In the genomic region with DNA sequence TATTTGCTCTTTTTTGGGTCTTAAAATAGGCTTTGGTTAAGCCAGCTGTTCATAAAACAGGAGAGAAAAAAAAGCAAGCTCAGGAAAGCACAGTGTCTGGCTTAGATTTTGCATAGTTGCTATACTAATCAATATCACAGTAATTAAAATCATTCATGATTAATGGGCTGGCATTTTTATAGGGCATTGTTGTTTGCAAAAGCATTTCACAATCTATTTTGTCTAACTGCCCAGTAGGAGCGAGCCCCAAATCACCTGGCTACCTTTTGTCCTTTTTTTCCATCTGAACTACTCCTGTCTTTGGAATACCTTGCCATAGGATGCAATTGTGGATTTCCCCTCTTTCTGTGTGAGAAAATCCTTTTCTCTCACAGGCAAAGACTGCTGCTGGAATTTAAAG, we compare ENCODE assay signal across 1 cellular context.
TF ChIP-seq lines count a peak whose summit lies in the region.

No MANE protein-coding gene starts in this region.

TF ChIP-seq in GM23338, 12 proteins besides CTCF, POLR2A, EP300 and RAD21 (continued from another document):
- TF ChIP-seq STAT1 (IDR thresholded peaks at IDR 0.05; ENCODE audit: unreplicated experiment) (no peak), EZH2 (IDR thresholded peaks at IDR 0.05; ENCODE audit: low read depth, unreplicated experiment) (no peak), ZNF462 (CRISPR knock-in tag; IDR thresholded peaks at IDR 0.05) (no peak), ZNF331 (CRISPR knock-in tag; IDR thresholded peaks at IDR 0.05; ENCODE audit: low read depth) (no peak), NANOG (IDR thresholded peaks at IDR 0.05; ENCODE audit: borderline replicate concordance) (no peak), POLR2AphosphoS5 (IDR thresholded peaks at IDR 0.05; ENCODE audit: low read depth) (no peak), ETS1 (IDR thresholded peaks at IDR 0.05) (no peak), EZH2phosphoT487 (IDR thresholded peaks at IDR 0.05; ENCODE audit: unreplicated experiment) (no peak)
